Comparison of ENCODE assay signal across 8 cellular contexts in genomic region chr11:67649634-67650540, GRCh38. TPM values are rescaled to one million over a fixed set of nuclear protein-coding genes. Genes with fewer than 3 reads are reported as not detected.
DNase-seq lines count a peak whose midpoint lies in the region; ATAC-seq and TF ChIP-seq lines count a peak whose summit lies in the region.

No MANE protein-coding gene starts in this region.

- intact Hi-C loops in A673 (cut with micrococcal nuclease; ENCODE audit: unreplicated experiment) = no loop called here
- intact Hi-C loops in activated T-helper 2 cell treated with anti-CD3 and anti-CD28 coated beads, Interferon-gamma antibody, Interleukin-2, Interleukin-4, amounts not matched to agents 10 μg/mL and 5 μg/mL and 100 μg/mL, durations not matched to agents 14 hours and 24 hours and 36 hours (cut with micrococcal nuclease) = loop anchor here (10.0 kb wide), 1 partner anchor 75 kb away; no protein-coding TSS in a partner anchor

- H3K27me3 ChIP-seq in A673 (replicated peaks; ENCODE audit: insufficient read depth, low read depth, low read length, poor library complexity) (no peaks in the 10 kb centered on the region), mucosa of rectum (ENCODE audit: control insufficient read depth in 2 of 2, insufficient read depth in 2 of 2, low read length in 2 of 2) (peaks cover 0 to 2% of the 10 kb centered on the region in 2 donors)

- H3K9me3 ChIP-seq in A673 (ENCODE audit: low read depth, low read length, poor library complexity, severe bottlenecking) (no peaks in the 10 kb centered on the region), mucosa of rectum (ENCODE audit: control insufficient read depth in 2 of 2, low read length in 2 of 2) (no peaks in the 10 kb centered on the region)

- H3K27ac ChIP-seq in A673 (ENCODE audit: low read depth, low read length, poor library complexity, severe bottlenecking) = no peak overlapping the region
- H3K27ac ChIP-seq in mucosa of rectum (ENCODE audit: low read depth in 2 of 2, low read length in 2 of 2) = peak overlapping the region; percentile 61 to 78

- H3K27ac Mint-ChIP-seq in activated T-helper 2 cell treated with anti-CD3 and anti-CD28 coated beads, Interferon-gamma antibody, Interleukin-2, Interleukin-4, amounts not matched to agents 10 μg/mL and 5 μg/mL and 100 μg/mL, durations not matched to agents 14 hours and 24 hours and 36 hours = peak overlapping the region; percentile 75

- H3K36me3 Mint-ChIP-seq in activated T-helper 2 cell treated with anti-CD3 and anti-CD28 coated beads, Interferon-gamma antibody, Interleukin-2, Interleukin-4, amounts not matched to agents 10 μg/mL and 5 μg/mL and 100 μg/mL, durations not matched to agents 14 hours and 24 hours and 36 hours (ENCODE audit: low read depth) = no peaks in the 10 kb centered on the region

- no peaks in the 10 kb centered on the region for H3K27me3 Mint-ChIP-seq in activated T-helper 2 cell treated with anti-CD3 and anti-CD28 coated beads, Interferon-gamma antibody, Interleukin-2, Interleukin-4, amounts not matched to agents 10 μg/mL and 5 μg/mL and 100 μg/mL, durations not matched to agents 14 hours and 24 hours and 36 hours (ENCODE audit: low read depth)

- peak overlapping the region; percentile 77 for H3K4me3 Mint-ChIP-seq in activated T-helper 2 cell treated with anti-CD3 and anti-CD28 coated beads, Interferon-gamma antibody, Interleukin-2, Interleukin-4, amounts not matched to agents 10 μg/mL and 5 μg/mL and 100 μg/mL, durations not matched to agents 14 hours and 24 hours and 36 hours (ENCODE audit: low read depth)

- peaks cover 19% of the 10 kb centered on the region for H3K4me1 ChIP-seq in A673 (ENCODE audit: insufficient read depth, low read length, poor library complexity, severe bottlenecking)
- peaks cover 29 to 31% of the 10 kb centered on the region in 2 donors for H3K4me1 ChIP-seq in mucosa of rectum (ENCODE audit: control insufficient read depth in 2 of 2, insufficient read depth in 2 of 2, low read length in 2 of 2)

- no peak for ATAC-seq in HG03469 (IDR thresholded peaks at IDR 0.05; ENCODE audit: unreplicated experiment)
- ATAC-seq in HG03025 (IDR thresholded peaks at IDR 0.05; ENCODE audit: low FRiP score, unreplicated experiment) = no peak

- in situ Hi-C loops in KBM-7 (cut with MboI; ENCODE audit: low pct_unique_long_range_greater_than_20kb, low sequenced_read_pairs) = no loop called here

- H3K4me1 Mint-ChIP-seq in activated T-helper 2 cell treated with anti-CD3 and anti-CD28 coated beads, Interferon-gamma antibody, Interleukin-2, Interleukin-4, amounts not matched to agents 10 μg/mL and 5 μg/mL and 100 μg/mL, durations not matched to agents 14 hours and 24 hours and 36 hours (ENCODE audit: low read depth) = peaks cover 22% of the 10 kb centered on the region

- TF ChIP-seq CTCF in A673 (conservative IDR thresholded peaks at IDR 0.05; ENCODE audit: low read depth, low read length) = no peak

- H3K36me3 ChIP-seq in A673 (ENCODE audit: insufficient read depth, low read length, poor library complexity, severe bottlenecking) (no peaks in the 10 kb centered on the region), mucosa of rectum (ENCODE audit: control insufficient read depth in 2 of 2, insufficient read depth in 2 of 2, low read length in 2 of 2) (no peaks in the 10 kb centered on the region)

- CTCF ChIA-PET in A673 (lab: Charles Lee) = interaction anchor here (0.8 kb wide), 1 partner anchor 76 kb away, joined by 7 read pairs; no protein-coding TSS in a partner anchor

- BruUV-seq in A673 (replicated peaks; lab: Mats Ljungman, UMichigan) = no TSS peak

- POLR2A ChIA-PET in A673 (lab: Charles Lee; ENCODE audit: low non-redundant PET) = no interaction called here

- peak; percentile 66 for TF ChIP-seq POLR2A in GM19099 (IDR thresholded peaks at IDR 0.05; ENCODE audit: extremely low read depth, insufficient read length, low read depth)

- no peaks in the 10 kb centered on the region for H3K9me3 Mint-ChIP-seq in activated T-helper 2 cell treated with anti-CD3 and anti-CD28 coated beads, Interferon-gamma antibody, Interleukin-2, Interleukin-4, amounts not matched to agents 10 μg/mL and 5 μg/mL and 100 μg/mL, durations not matched to agents 14 hours and 24 hours and 36 hours

- H3K9ac ChIP-seq in mucosa of rectum (ENCODE audit: low read depth in 1 of 2, low read length in 2 of 2) = peak overlapping the region; percentile 56 to 63

- H3K4me3 ChIP-seq in A673 (ENCODE audit: low read depth, low read length, poor library complexity, severe bottlenecking) (peak overlapping the region; percentile 42), mucosa of rectum (ENCODE audit: low read length in 2 of 2) (peak overlapping the region; percentile 65 to 74)

- DNase-seq in A673 (ENCODE audit: low spot score) (no peak), midbrain (lab: John Stamatoyannopoulos, UW) (no peak), KBM-7 (no peak)
- DNase-seq in activated T-helper 2 cell treated with anti-CD3 and anti-CD28 coated beads, Interferon-gamma antibody, Interleukin-2, Interleukin-4, amounts not matched to agents 10 μg/mL and 5 μg/mL and 100 μg/mL, durations not matched to agents 14 hours and 24 hours and 36 hours (ENCODE audit: low spot score) = no peak

RNA-seq across cellular contexts. Expression of gene ACY3, which starts 0.6 kb away (rescaled TPM):
- not detected in 2 replicates for total RNA-seq in A673 (2021)
- 0.14 TPM in 2 replicates for total RNA-seq in activated T-helper 2 cell treated with anti-CD3 and anti-CD28 coated beads, Interferon-gamma antibody, Interleukin-2, Interleukin-4, amounts not matched to agents 10 μg/mL and 5 μg/mL and 100 μg/mL, durations not matched to agents 14 hours and 24 hours and 36 hours

RNA-seq across cellular contexts. Expression of gene TBX10, which starts 10.3 kb away (rescaled TPM):
- total RNA-seq in A673 (2021) = not detected in 2 replicates
- total RNA-seq in activated T-helper 2 cell treated with anti-CD3 and anti-CD28 coated beads, Interferon-gamma antibody, Interleukin-2, Interleukin-4, amounts not matched to agents 10 μg/mL and 5 μg/mL and 100 μg/mL, durations not matched to agents 14 hours and 24 hours and 36 hours = not detected in 2 replicates

RNA-seq across cellular contexts. Expression of gene NUDT8, which starts 20.1 kb away (rescaled TPM):
- 3.4 and 4.7 TPM in 2 replicates for total RNA-seq in A673 (2021)
- 22.2 and 27.9 TPM in 2 replicates for total RNA-seq in activated T-helper 2 cell treated with anti-CD3 and anti-CD28 coated beads, Interferon-gamma antibody, Interleukin-2, Interleukin-4, amounts not matched to agents 10 μg/mL and 5 μg/mL and 100 μg/mL, durations not matched to agents 14 hours and 24 hours and 36 hours

RNA-seq across cellular contexts. Expression of gene ALDH3B2, which starts 24.5 kb away (rescaled TPM):
- total RNA-seq in A673 (2021) = not detected in 2 replicates
- not detected in 2 replicates for total RNA-seq in activated T-helper 2 cell treated with anti-CD3 and anti-CD28 coated beads, Interferon-gamma antibody, Interleukin-2, Interleukin-4, amounts not matched to agents 10 μg/mL and 5 μg/mL and 100 μg/mL, durations not matched to agents 14 hours and 24 hours and 36 hours

RNA-seq across cellular contexts. Expression of gene NDUFV1, which starts 43.2 kb away (rescaled TPM):
- 250 and 275 TPM in 2 replicates for total RNA-seq in A673 (2021)
- total RNA-seq in activated T-helper 2 cell treated with anti-CD3 and anti-CD28 coated beads, Interferon-gamma antibody, Interleukin-2, Interleukin-4, amounts not matched to agents 10 μg/mL and 5 μg/mL and 100 μg/mL, durations not matched to agents 14 hours and 24 hours and 36 hours = 237 and 242 TPM in 2 replicates
